In genomic region chr1:66044912-66045311, GRCh38 we compare ENCODE assay signal across 26 cellular contexts.
DNase-seq lines count a peak whose midpoint lies in the region; ATAC-seq, FAIRE-seq and TF ChIP-seq lines count a peak whose summit lies in the region.
"Had no signal": no experiment of that assay in that cellular context is flagged by ENCODE, and none has a peak within 500 bp of the region (broad histone marks: within the 10 kb centered on the region; RNA-seq: fewer than 3 reads in every experiment).

No MANE protein-coding gene starts in this region.

- H3K4me3 ChIP-seq in hepatocyte (no peak overlapping the region), small intestine (ENCODE audit: low read depth in 1 of 2, low read length in 2 of 2) (no peak overlapping the region)
- H3K4me3 ChIP-seq: BLaER1, GM12878 had no signal

- FAIRE-seq in small intestine (lab: Jason Lieb, UNC) = no peak
- FAIRE-seq: GM12878, GM12892, GM18507, GM19239 had no signal

- TF ChIP-seq CTCF in hepatocyte (IDR thresholded peaks at IDR 0.05; ENCODE audit: poor library complexity) = no peak

- H2AFZ ChIP-seq in hepatocyte = no peak overlapping the region

- DNase-seq in HCEC 1CT = peak; percentile 48
- peak; percentile 6 for DNase-seq in hepatocyte (ENCODE audit: low spot score)
- DNase-seq in small intestine = peak; percentile 1
- no peak for DNase-seq in A172 (ENCODE audit: low spot score)
- no peak for DNase-seq in T1000 (lab: John Stamatoyannopoulos, UW)
- DNase-seq: 8988T; ACHN; BE2C; C1 segment of cervical spinal cord; CD4-positive, alpha-beta memory T cell; CD4-positive, CD25-positive, alpha-beta regulatory T cell; CD8-positive, alpha-beta memory T cell; COR-L47; DMS 273 treated with DMSO at 0.1 percent for 48 hours; DMS153; DMS53; DMS79; DND-41; EL; GDM1 had no signal

- H3K27ac ChIP-seq in hepatocyte (no peak overlapping the region), small intestine (ENCODE audit: low read depth in 1 of 2, low read length in 1 of 2) (no peak overlapping the region)
- H3K27ac ChIP-seq: BLaER1 had no signal

- H3K9me2 ChIP-seq in hepatocyte (replicated peaks; ENCODE audit: insufficient read depth) = no peaks in the 10 kb centered on the region

- 45% methylated on average over 1 of the region's 1 CpG for WGBS in hepatocyte (ENCODE audit: low lambda C conversion rate, missing lambda C conversion rate)
- 5 to 30% (median 13%) methylated on average over 1 of the region's 1 CpG for WGBS in small intestine, 3 donors

- no peaks in the 10 kb centered on the region for H3K79me2 ChIP-seq in hepatocyte

- no peak overlapping the region for H3K4me2 ChIP-seq in hepatocyte
- H3K4me2 ChIP-seq: BLaER1 had no signal

- H3K4me1 ChIP-seq in hepatocyte (ENCODE audit: insufficient read depth) = no peaks in the 10 kb centered on the region
- H3K4me1 ChIP-seq in small intestine (ENCODE audit: control insufficient read depth in 2 of 2, insufficient read depth in 1 of 2, low read depth in 1 of 2, low read length in 1 of 2) = no peaks in the 10 kb centered on the region
- H3K4me1 ChIP-seq: BE2C, BLaER1 had no signal

- H3K9me3 ChIP-seq in hepatocyte (ENCODE audit: low read depth) (no peaks in the 10 kb centered on the region), small intestine (ENCODE audit: control insufficient read depth, low read depth) (no peaks in the 10 kb centered on the region)
- H3K9me3 ChIP-seq: BE2C, BLaER1 had no signal

- no peak for ATAC-seq in GM18519 (IDR thresholded peaks at IDR 0.05; ENCODE audit: low FRiP score, unreplicated experiment)
- ATAC-seq: GM12878 had no signal

- no peaks in the 10 kb centered on the region for H4K20me1 ChIP-seq in hepatocyte (ENCODE audit: insufficient read depth, poor library complexity, severe bottlenecking)
- H4K20me1 ChIP-seq: BLaER1 had no signal

- no peaks in the 10 kb centered on the region for H3K27me3 ChIP-seq in hepatocyte
- H3K27me3 ChIP-seq in small intestine (ENCODE audit: control insufficient read depth in 2 of 2, insufficient read depth in 2 of 2, low read length in 2 of 2) = no peaks in the 10 kb centered on the region
- H3K27me3 ChIP-seq: BE2C, BLaER1 had no signal

- H3K36me3 ChIP-seq in hepatocyte (replicated peaks; ENCODE audit: insufficient read depth, low read depth) = no peaks in the 10 kb centered on the region
- no peaks in the 10 kb centered on the region for H3K36me3 ChIP-seq in small intestine (ENCODE audit: control insufficient read depth in 2 of 2, insufficient read depth in 2 of 2, low read length in 2 of 2)
- H3K36me3 ChIP-seq: BE2C, BLaER1 had no signal

Comparison
In these comparisons a context has a peak if more than half of its experiments do, and no peak if none do; other contexts are left out.
1. DNase-seq: peak in HCEC 1CT (single experiment), hepatocyte (single experiment) and small intestine (single experiment); none in A172 (single experiment) and T1000 (single experiment).